ENCODE assay signal across 21 cellular contexts in the genomic region with DNA sequence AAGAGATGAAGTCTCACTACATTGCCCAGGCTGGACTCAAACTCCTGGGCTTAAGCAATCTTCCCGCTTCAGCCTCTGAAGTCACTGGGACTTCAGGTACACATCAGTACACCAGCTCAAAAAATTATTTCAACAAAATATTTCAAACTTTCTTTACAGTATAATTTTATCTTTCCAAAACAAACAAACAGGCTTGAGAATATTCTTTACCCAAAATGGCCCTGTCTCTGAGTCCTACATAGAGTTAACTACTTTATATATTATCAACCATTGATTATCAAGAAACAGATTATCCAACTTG. TPM values are rescaled to one million over a fixed set of nuclear protein-coding genes. Genes with fewer than 3 reads are reported as not detected.
"Had no signal": no experiment of that assay in that cellular context is flagged by ENCODE, and none has a peak within 500 bp of the region (broad histone marks: within the 10 kb centered on the region; RNA-seq: fewer than 3 reads in every experiment).

No MANE protein-coding gene starts in this region.

- H3K9me3 ChIP-seq: SK-N-SH had no signal

- H3K9ac ChIP-seq: SK-N-SH had no signal

- H3K4me3 Mint-ChIP-seq: IgD-negative memory B cell had no signal

- H3K4me2 ChIP-seq: SK-N-SH had no signal

- DNase-seq: KBM-7, MV-4-11, NCI-H1092, NCI-H1105 treated with DMSO at 0.1 percent for 48 hours, NCI-H1417 treated with DMSO at 0.1 percent for 48 hours, NCI-H146, NCI-H1694 treated with DMSO at 0.1 percent for 48 hours, NCI-H1930, NCI-H2081, NCI-H2171, NCI-H226, NCI-H446, NCI-H510A, NCI-H524 treated with DMSO at 0.1 percent for 48 hours, NCI-H774, SHP77, SK-N-SH had no signal

- H3K27ac ChIP-seq: HL-60 had no signal

- H3K9me3 Mint-ChIP-seq: IgD-negative memory B cell had no signal

- FAIRE-seq: HTR-8/SVneo, RCC 7860 had no signal

- H3K9me2 ChIP-seq: SK-N-SH had no signal

RNA-seq across cellular contexts. Expression of a gene that starts 2.3 kb away (rescaled TPM):
- polyA plus RNA-seq: IgD-negative memory B cell had no signal
